In the genomic region with DNA sequence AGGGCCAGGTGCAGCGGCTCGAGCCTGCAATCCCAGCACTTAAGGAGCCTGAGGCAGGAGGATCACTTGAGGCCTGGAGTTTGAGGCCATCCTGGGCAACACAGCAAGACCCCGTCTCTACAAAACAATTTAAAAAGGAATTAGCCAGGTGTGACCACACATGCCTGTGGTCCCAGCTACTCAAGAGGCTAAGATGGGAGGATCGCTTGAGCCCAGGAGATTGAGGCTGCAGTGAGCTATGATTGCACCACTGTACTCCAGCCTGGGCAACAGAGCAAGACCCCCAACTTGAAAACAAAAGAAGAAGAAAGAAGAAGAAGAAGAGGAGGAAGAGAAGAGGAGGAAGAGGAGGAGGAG, we compare ENCODE assay signal across 15 cellular contexts. TPM values are rescaled to one million over a fixed set of nuclear protein-coding genes. Genes with fewer than 3 reads are reported as not detected.
DNase-seq lines count a peak whose midpoint lies in the region; ATAC-seq and TF ChIP-seq lines count a peak whose summit lies in the region.
"Had no signal": no experiment of that assay in that cellular context is flagged by ENCODE, and none has a peak within 500 bp of the region (broad histone marks: within the 10 kb centered on the region; RNA-seq: fewer than 3 reads in every experiment).

No MANE protein-coding gene starts in this region.

- no peak for ATAC-seq in sciatic nerve
- ATAC-seq: activated CD8-positive, alpha-beta T cell treated with anti-CD3 and anti-CD28 coated beads for 36 hours; activated T-cell treated with anti-CD3 and anti-CD28 coated beads, Interleukin-2, amount 50 U/mL, for 72 hours; left colon had no signal

- DNase-seq in right atrium auricular region (ENCODE audit: low spot score) (no peak), sciatic nerve (ENCODE audit: low spot score) (no peak), hippocampal formation (lab: John Stamatoyannopoulos, UW) (no peak)
- DNase-seq in stimulated activated CD4-positive, alpha-beta T cell treated with anti-CD3 and anti-CD28 coated beads, Interleukin-4, amount 100 ng/mL, for 1 hour = no peak
- DNase-seq in stimulated activated naive CD4-positive, alpha-beta T cell treated with Interleukin-2 at 50 U/mL for 16 hours (lab: John Stamatoyannopoulos, UW) = no peak
- DNase-seq: activated CD8-positive, alpha-beta T cell treated with anti-CD3 and anti-CD28 coated beads for 36 hours; activated T-cell treated with anti-CD3 and anti-CD28 coated beads, Interleukin-2, amount 50 U/mL, for 72 hours; left colon; NCI-H1694; stimulated activated CD4-positive, alpha-beta T cell treated with anti-CD3 and anti-CD28 coated beads, Interleukin-15, amount 100 ng/mL, for 24 hours had no signal

- H3K27ac ChIP-seq in 22Rv1 (peak overlapping the region; percentile 77), HEK293 (ENCODE audit: extremely low read depth, low read depth, low read length) (no peak overlapping the region), right atrium auricular region (peak overlapping the region; percentile 67 to 75), rectal smooth muscle tissue (ENCODE audit: low read depth, low read length) (peak overlapping the region; percentile 51)
- H3K27ac ChIP-seq: RWPE1 had no signal

- POLR2A ChIA-PET in HEK293 (lab: Yijun Ruan, JAX) = no interaction called here

- intact Hi-C loops in sciatic nerve (cut with DNase I) = no loop called here

- H3K9me3 ChIP-seq in HEK293 (ENCODE audit: control insufficient read depth, insufficient read depth, low read depth, low read length) = no peaks in the 10 kb centered on the region
- H3K9me3 ChIP-seq in right atrium auricular region = no peaks in the 10 kb centered on the region

- no peak overlapping the region for H3K4me3 ChIP-seq in HEK293 (ENCODE audit: low read depth, low read length)
- H3K4me3 ChIP-seq in right atrium auricular region = no peak overlapping the region
- H3K4me3 ChIP-seq in rectal smooth muscle tissue (ENCODE audit: low read length) = no peak overlapping the region

- H3K9ac ChIP-seq in rectal smooth muscle tissue (ENCODE audit: low read length) = no peak overlapping the region
- H3K9ac ChIP-seq: parathyroid adenoma had no signal

- CTCF ChIA-PET in HEK293 (lab: Yijun Ruan, JAX) = interaction anchor here (0.6 kb wide), 1 partner anchor 20 kb away, joined by 3 read pairs; no protein-coding TSS in a partner anchor

- TF ChIP-seq CTCF in 22Rv1 (IDR thresholded peaks at IDR 0.05) = no peak
- TF ChIP-seq CTCF in HEK293 (tag by site-specific recombination; IDR thresholded peaks at IDR 0.05) = no peak
- no peak for TF ChIP-seq CTCF in right atrium auricular region (IDR thresholded peaks at IDR 0.05)

- H3K27me3 ChIP-seq in right atrium auricular region (no peaks in the 10 kb centered on the region), rectal smooth muscle tissue (ENCODE audit: control insufficient read depth, insufficient read depth, low read length) (no peaks in the 10 kb centered on the region)

- H3K36me3 ChIP-seq in HEK293 (ENCODE audit: control insufficient read depth in 2 of 2, insufficient read depth in 1 of 2, low read length in 2 of 2) (no peaks in the 10 kb centered on the region), right atrium auricular region (no peaks in the 10 kb centered on the region), rectal smooth muscle tissue (ENCODE audit: control insufficient read depth, insufficient read depth, low read length) (no peaks in the 10 kb centered on the region)

- H3K4me1 ChIP-seq in HEK293 (ENCODE audit: control insufficient read depth, insufficient read depth, low read length) = peaks cover 9% of the 10 kb centered on the region
- peaks cover 0 to 88% of the 10 kb centered on the region in 2 donors for H3K4me1 ChIP-seq in right atrium auricular region
- peaks cover 48% of the 10 kb centered on the region for H3K4me1 ChIP-seq in rectal smooth muscle tissue (ENCODE audit: control insufficient read depth, insufficient read depth, low read length)

TF ChIP-seq in HEK293, 187 proteins besides CTCF, POLR2A, EP300 and RAD21:
- TF ChIP-seq, protein P1, sequence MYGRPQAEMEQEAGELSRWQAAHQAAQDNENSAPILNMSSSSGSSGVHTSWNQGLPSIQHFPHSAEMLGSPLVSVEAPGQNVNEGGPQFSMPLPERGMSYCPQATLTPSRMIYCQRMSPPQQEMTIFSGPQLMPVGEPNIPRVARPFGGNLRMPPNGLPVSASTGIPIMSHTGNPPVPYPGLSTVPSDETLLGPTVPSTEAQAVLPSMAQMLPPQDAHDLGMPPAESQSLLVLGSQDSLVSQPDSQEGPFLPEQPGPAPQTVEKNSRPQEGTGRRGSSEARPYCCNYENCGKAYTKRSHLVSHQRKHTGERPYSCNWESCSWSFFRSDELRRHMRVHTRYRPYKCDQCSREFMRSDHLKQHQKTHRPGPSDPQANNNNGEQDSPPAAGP (tag by site-specific recombination; IDR thresholded peaks at IDR 0.05) = no peak
- TF ChIP-seq ZNF121 (tag by site-specific recombination; IDR thresholded peaks at IDR 0.05) = peak; percentile 92

RNA-seq across cellular contexts. Expression of gene LATS2, which starts 47.7 kb away (rescaled TPM):
- total RNA-seq in right atrium auricular region (10 to 100 TPM; 20.9 to 33.3 TPM), sciatic nerve (59.1 TPM)
